In the genomic region with DNA sequence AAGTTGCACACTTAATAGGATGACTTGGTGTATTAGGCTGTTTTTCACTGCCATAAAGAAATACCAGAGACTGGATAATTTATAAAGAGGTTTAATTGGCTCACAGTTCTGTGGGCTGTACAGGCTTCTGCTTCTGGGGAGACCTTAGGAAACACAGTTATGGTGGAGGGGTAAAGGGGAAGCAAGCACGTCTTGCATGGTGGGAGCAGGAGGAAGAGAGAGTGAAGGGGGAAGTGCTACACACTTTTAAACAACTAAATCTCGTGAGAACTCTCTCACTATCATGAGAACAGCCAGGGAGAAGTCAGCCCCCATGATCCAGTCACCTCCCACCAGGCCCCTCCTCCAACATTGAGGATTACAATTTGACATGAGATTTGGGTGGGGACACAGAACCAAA, we compare ENCODE assay signal across 7 cellular contexts.
DNase-seq lines count a peak whose midpoint lies in the region; ATAC-seq and TF ChIP-seq lines count a peak whose summit lies in the region.
"Not testable (repeated sequence)": the region's sequence is repeated elsewhere in the genome, so short reads cannot be mapped to it uniquely, and the experiment has no call there.

No MANE protein-coding gene starts in this region.

- not testable (repeated sequence) for TF ChIP-seq CTCF in CD8-positive, alpha-beta T cell (IDR thresholded peaks at IDR 0.05)

- H3K4me3 ChIP-seq in CD8-positive, alpha-beta T cell (ENCODE audit: low read depth, low read length), result not testable (repeated sequence)

- POLR2A ChIA-PET in CD8-positive, alpha-beta T cell (lab: Charles Lee); T-cell (lab: Charles Lee): not testable (repeated sequence)

- not testable (repeated sequence) for H3K4me1 ChIP-seq in CD8-positive, alpha-beta T cell (ENCODE audit: insufficient read depth, low read length)

- not testable (repeated sequence) for H3K27me3 Mint-ChIP-seq in CD8-positive, alpha-beta T cell (ENCODE audit: low read depth); T-cell; activated naive CD4-positive, alpha-beta T cell treated with anti-CD3 and anti-CD28 coated beads for 36 hours (ENCODE audit: low read depth); naive B cell; stimulated activated naive B cell treated with anti-CD40 and anti-IgM and Interleukin-4, amounts not matched to agents 10 μg/mL and 1 μg/mL and 100 μg/mL, for 72 hours

- not testable (repeated sequence) for DNase-seq in CD8-positive, alpha-beta T cell; T-cell; activated naive CD4-positive, alpha-beta T cell treated with anti-CD3 and anti-CD28 coated beads for 36 hours; stimulated activated naive B cell treated with anti-CD40 and anti-IgM and Interleukin-4, amounts not matched to agents 10 μg/mL and 1 μg/mL and 100 μg/mL, for 72 hours
- DNase-seq in KBM-7 (peak; percentile 66), NOMO-1 treated with DMSO at 0.1 percent for 48 hours (lab: John Stamatoyannopoulos, UW; ENCODE audit: unreplicated experiment) (peak; percentile 19), naive B cell (peak; percentile 24)

- CTCF ChIA-PET in CD8-positive, alpha-beta T cell (lab: Charles Lee); T-cell (lab: Charles Lee); activated naive CD4-positive, alpha-beta T cell treated with anti-CD3 and anti-CD28 coated beads for 36 hours (lab: Charles Lee): not testable (repeated sequence)

- intact Hi-C loops in CD8-positive, alpha-beta T cell (cut with DNase I, micrococcal nuclease), result loop anchor here in 1 of 2 experiments (10.0 kb wide), 1 partner anchor 926 kb away; no protein-coding TSS in a partner anchor
- intact Hi-C loops in activated naive CD4-positive, alpha-beta T cell treated with anti-CD3 and anti-CD28 coated beads for 36 hours (cut with micrococcal nuclease), result not testable (repeated sequence)

- not testable (repeated sequence) for H3K9me3 ChIP-seq in CD8-positive, alpha-beta T cell (ENCODE audit: low read length)

- H3K27ac Mint-ChIP-seq in CD8-positive, alpha-beta T cell, result peak overlapping the region; percentile 37
- H3K27ac Mint-ChIP-seq in T-cell (peak overlapping the region; percentile 45 to 63), naive B cell (peak overlapping the region in 5 of 6 donors; percentile 35 to 86 (median 83))
- peak overlapping the region; percentile 21 for H3K27ac Mint-ChIP-seq in activated naive CD4-positive, alpha-beta T cell treated with anti-CD3 and anti-CD28 coated beads for 36 hours
- peak overlapping the region; percentile 90 for H3K27ac Mint-ChIP-seq in stimulated activated naive B cell treated with anti-CD40 and anti-IgM and Interleukin-4, amounts not matched to agents 10 μg/mL and 1 μg/mL and 100 μg/mL, for 72 hours

- peaks cover 86% of the 10 kb centered on the region for H3K36me3 Mint-ChIP-seq in CD8-positive, alpha-beta T cell
- H3K36me3 Mint-ChIP-seq in T-cell, result peaks cover 57% of the 10 kb centered on the region
- peaks cover 34% of the 10 kb centered on the region for H3K36me3 Mint-ChIP-seq in activated naive CD4-positive, alpha-beta T cell treated with anti-CD3 and anti-CD28 coated beads for 36 hours (ENCODE audit: low read depth)
- peaks cover 35 to 47% of the 10 kb centered on the region in 2 donors for H3K36me3 Mint-ChIP-seq in naive B cell
- peaks cover 41 to 67% of the 10 kb centered on the region in 2 donors for H3K36me3 Mint-ChIP-seq in stimulated activated naive B cell treated with anti-CD40 and anti-IgM and Interleukin-4, amounts not matched to agents 10 μg/mL and 1 μg/mL and 100 μg/mL, for 72 hours

- not testable (repeated sequence) for ATAC-seq in CD8-positive, alpha-beta T cell; T-cell (replicated peaks in 1 of 4)
- peak; percentile 94 to 98 for ATAC-seq in naive B cell (ENCODE audit: low read depth in 2 of 2)
- peak; percentile 69 to 72 for ATAC-seq in stimulated activated naive B cell treated with anti-CD40 and anti-IgM and Interleukin-4, amounts not matched to agents 10 μg/mL and 1 μg/mL and 100 μg/mL, for 72 hours (replicated peaks)

- H3K9me3 Mint-ChIP-seq in CD8-positive, alpha-beta T cell; T-cell; activated naive CD4-positive, alpha-beta T cell treated with anti-CD3 and anti-CD28 coated beads for 36 hours; naive B cell; stimulated activated naive B cell treated with anti-CD40 and anti-IgM and Interleukin-4, amounts not matched to agents 10 μg/mL and 1 μg/mL and 100 μg/mL, for 72 hours: not testable (repeated sequence)

- not testable (repeated sequence) for H3K27ac ChIP-seq in CD8-positive, alpha-beta T cell (ENCODE audit: low read depth, low read length)

- H3K27me3 ChIP-seq in CD8-positive, alpha-beta T cell (ENCODE audit: insufficient read depth, low read length), result not testable (repeated sequence)

- H3K36me3 ChIP-seq in CD8-positive, alpha-beta T cell (ENCODE audit: insufficient read depth, low read length), result peaks cover 48% of the 10 kb centered on the region

- H3K4me3 Mint-ChIP-seq in CD8-positive, alpha-beta T cell; T-cell; activated naive CD4-positive, alpha-beta T cell treated with anti-CD3 and anti-CD28 coated beads for 36 hours; stimulated activated naive B cell treated with anti-CD40 and anti-IgM and Interleukin-4, amounts not matched to agents 10 μg/mL and 1 μg/mL and 100 μg/mL, for 72 hours: not testable (repeated sequence)
- H3K4me3 Mint-ChIP-seq in naive B cell, result peak overlapping the region in 3 of 8 donors; percentile 1 to 36 (median 5)

- in situ Hi-C loops in KBM-7 (cut with MboI; ENCODE audit: low pct_unique_long_range_greater_than_20kb, low sequenced_read_pairs), result not testable (repeated sequence)

- H3K4me1 Mint-ChIP-seq in CD8-positive, alpha-beta T cell (ENCODE audit: low read depth), result peaks cover 23% of the 10 kb centered on the region
- H3K4me1 Mint-ChIP-seq in T-cell (peaks cover 30 to 48% (median 35%) of the 10 kb centered on the region in 3 donors), naive B cell (peaks cover 19 to 33% (median 29%) of the 10 kb centered on the region in 3 donors)
- H3K4me1 Mint-ChIP-seq in activated naive CD4-positive, alpha-beta T cell treated with anti-CD3 and anti-CD28 coated beads for 36 hours (ENCODE audit: low read depth), result peaks cover 26% of the 10 kb centered on the region
- H3K4me1 Mint-ChIP-seq in stimulated activated naive B cell treated with anti-CD40 and anti-IgM and Interleukin-4, amounts not matched to agents 10 μg/mL and 1 μg/mL and 100 μg/mL, for 72 hours, result peaks cover 16 to 17% of the 10 kb centered on the region in 2 donors

Comparison
In these comparisons a context has a peak if more than half of its experiments do, and no peak if none do; other contexts are left out.
1. H3K27ac Mint-ChIP-seq: peak in every context shown above with its lines; median percentile 90 in stimulated activated naive B cell treated with anti-CD40 and anti-IgM and Interleukin-4, amounts not matched to agents 10 μg/mL and 1 μg/mL and 100 μg/mL, for 72 hours; 83 in naive B cell; 54 in T-cell; 37 in CD8-positive, alpha-beta T cell; 21 in activated naive CD4-positive, alpha-beta T cell treated with anti-CD3 and anti-CD28 coated beads for 36 hours.